Comparison of ENCODE assay signal across 20 cellular contexts in the genomic region with DNA sequence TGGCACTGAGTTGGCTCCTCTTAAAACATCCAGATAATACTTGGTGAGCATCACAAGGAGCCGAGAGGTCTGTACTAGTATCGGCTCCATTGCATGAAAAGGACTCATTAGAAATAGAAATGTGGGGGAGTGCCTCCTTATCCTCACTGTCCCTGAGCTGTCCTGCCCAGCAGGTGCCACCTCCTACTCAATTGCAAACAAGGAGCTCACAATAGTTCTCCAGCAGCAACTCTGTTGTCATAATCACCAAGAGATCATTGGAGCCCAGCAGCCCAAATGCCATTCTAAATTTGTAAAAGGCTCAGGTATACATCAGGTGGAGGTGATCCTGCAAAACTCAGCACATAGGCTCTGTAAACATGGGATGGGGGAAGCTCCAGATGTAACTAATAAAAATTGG.
"Had no signal": no experiment of that assay in that cellular context is flagged by ENCODE, and none has a peak within 500 bp of the region (broad histone marks: within the 10 kb centered on the region; RNA-seq: fewer than 3 reads in every experiment).

No MANE protein-coding gene starts in this region.

- DNase-seq: effector memory CD8-positive, alpha-beta T cell; gastrocnemius medialis; glutamatergic neuron; kidney glomerular epithelial cell; mammary epithelial cell; naive thymus-derived CD4-positive, alpha-beta T cell; nephron progenitor cell; posterior cingulate gyrus; spleen; stimulated activated CD4-positive, alpha-beta T cell treated with anti-CD3 and anti-CD28 coated beads, Interleukin-15, amount 100 ng/mL, for 24 hours; stimulated activated CD4-positive, alpha-beta T cell treated with anti-CD3 and anti-CD28 coated beads, Interleukin-1b, Interleukin-23, amount 100 ng/mL, for 48 hours; stimulated activated CD4-positive, alpha-beta T cell treated with anti-CD3 and anti-CD28 coated beads, Interleukin-4, amount 100 ng/mL, for 24 hours; tibial artery; upper lobe of right lung had no signal

- H3K9me3 ChIP-seq: esophagus muscularis mucosa, gastrocnemius medialis, neutrophil, spleen, tibial artery, upper lobe of right lung, vagina had no signal

- H3K27me3 ChIP-seq: esophagus muscularis mucosa, gastrocnemius medialis, neutrophil, spleen, tibial artery, upper lobe of right lung, vagina had no signal

- H3K36me3 ChIP-seq: esophagus muscularis mucosa, gastrocnemius medialis, neutrophil, spleen, tibial artery, upper lobe of right lung, vagina had no signal

- H3K27ac ChIP-seq: epithelial cell of prostate, esophagus muscularis mucosa, gastrocnemius medialis, neutrophil, spleen, tibial artery, upper lobe of right lung, vagina had no signal

- H3K4me1 ChIP-seq: esophagus muscularis mucosa, gastrocnemius medialis, spleen, tibial artery, upper lobe of right lung, vagina had no signal

- H3K4me3 ChIP-seq: esophagus muscularis mucosa, gastrocnemius medialis, spleen, tibial artery, upper lobe of right lung, vagina had no signal

- ATAC-seq: effector memory CD8-positive, alpha-beta T cell; gastrocnemius medialis; naive thymus-derived CD4-positive, alpha-beta T cell; sciatic nerve; stimulated activated memory B cell treated with anti-CD40 and anti-IgM and Interleukin-4, amounts not matched to agents 10 μg/mL and 1 μg/mL and 100 μg/mL, for 72 hours; upper lobe of right lung had no signal
